ENCODE assay signal across 17 cellular contexts in genomic region chr14:85252011-85252410, GRCh38.
DNase-seq lines count a peak whose midpoint lies in the region; ATAC-seq, FAIRE-seq and TF ChIP-seq lines count a peak whose summit lies in the region.
"Had no signal": no experiment of that assay in that cellular context is flagged by ENCODE, and none has a peak within 500 bp of the region (broad histone marks: within the 10 kb centered on the region; RNA-seq: fewer than 3 reads in every experiment).

No MANE protein-coding gene starts in this region.

- no peak for TF ChIP-seq CTCF in bronchial epithelial cell (IDR thresholded peaks at IDR 0.05; ENCODE audit: insufficient read depth, low read length, severe bottlenecking)

- peaks cover 4% of the 10 kb centered on the region for H3K4me1 ChIP-seq in right cardiac atrium (ENCODE audit: control insufficient read depth, insufficient read depth, low read length)
- H3K4me1 ChIP-seq: colonic mucosa, vagina had no signal

- WGBS in right cardiac atrium = 80% methylated on average over 1 of the region's 1 CpG

- H3K9me3 ChIP-seq in MG63 (no peaks in the 10 kb centered on the region), right cardiac atrium (ENCODE audit: control insufficient read depth, low read length) (no peaks in the 10 kb centered on the region)
- H3K9me3 ChIP-seq: colonic mucosa, vagina had no signal

- no peak overlapping the region for H3K4me3 ChIP-seq in MG63
- H3K4me3 ChIP-seq in bronchial epithelial cell (ENCODE audit: low read depth, low read length) = no peak overlapping the region
- H3K4me3 ChIP-seq in right cardiac atrium (ENCODE audit: low read length) = no peak overlapping the region
- H3K4me3 ChIP-seq: colonic mucosa, skin epidermis, vagina had no signal

- FAIRE-seq in bronchial epithelial cell (lab: Jason Lieb, UNC) = no peak

- no peak overlapping the region for H3K27ac ChIP-seq in right cardiac atrium (ENCODE audit: low read length)
- H3K27ac ChIP-seq: colonic mucosa, skin epidermis, vagina had no signal

- ATAC-seq in GM21786 (IDR thresholded peaks at IDR 0.05; ENCODE audit: unreplicated experiment) (no peak), HG02798 (IDR thresholded peaks at IDR 0.05; ENCODE audit: poor library complexity, unreplicated experiment) (no peak), right cardiac atrium (no peak)

- intact Hi-C loops in right cardiac atrium (cut with DNase I) = no loop called here

- H3K36me3 ChIP-seq in MG63 (no peaks in the 10 kb centered on the region), bronchial epithelial cell (ENCODE audit: control insufficient read depth, insufficient read depth, low read length) (no peaks in the 10 kb centered on the region)
- H3K36me3 ChIP-seq: colonic mucosa, vagina had no signal

- DNase-seq in AG20443 (ENCODE audit: low spot score) (peak; percentile 56), MG63 (peak; percentile 40), bronchial epithelial cell (ENCODE audit: low read depth) (peak; percentile 95), glomerular visceral epithelial cell (ENCODE audit: extremely low spot score) (peak; percentile 50), NCI-H1092 (lab: John Stamatoyannopoulos, UW) (no peak), right cardiac atrium (no peak)
- DNase-seq: activated CD4-positive, alpha-beta T cell treated with anti-CD3 and anti-CD28 coated beads for 4 hours; colonic mucosa; GOT3; Karpas-422; NCI-H748 treated with DMSO at 0.1 percent for 48 hours; occipital lobe; stimulated activated naive CD4-positive, alpha-beta T cell had no signal

- no peaks in the 10 kb centered on the region for H3K27me3 ChIP-seq in MG63
- no peaks in the 10 kb centered on the region for H3K27me3 ChIP-seq in bronchial epithelial cell (ENCODE audit: control insufficient read depth, insufficient read depth, low read length)
- H3K27me3 ChIP-seq in right cardiac atrium (ENCODE audit: control insufficient read depth, insufficient read depth) = no peaks in the 10 kb centered on the region
- H3K27me3 ChIP-seq: colonic mucosa, vagina had no signal

Comparison
In these comparisons a context has a peak if more than half of its experiments do, and no peak if none do; other contexts are left out.
1. DNase-seq: peak in AG20443 (single experiment), MG63 (single experiment), bronchial epithelial cell (single experiment) and glomerular visceral epithelial cell (single experiment); none in NCI-H1092 (single experiment) and right cardiac atrium (0 of 3).